In genomic region chr12:10501031-10501430, GRCh38 we compare ENCODE assay signal across 12 cellular contexts. TPM values are rescaled to one million over a fixed set of nuclear protein-coding genes. Genes with fewer than 3 reads are reported as not detected.
DNase-seq lines count a peak whose midpoint lies in the region; ATAC-seq and TF ChIP-seq lines count a peak whose summit lies in the region.
"Had no signal": no experiment of that assay in that cellular context is flagged by ENCODE, and none has a peak within 500 bp of the region (broad histone marks: within the 10 kb centered on the region; RNA-seq: fewer than 3 reads in every experiment).

No MANE protein-coding gene starts in this region.

- H3K27me3 ChIP-seq in OCI-LY3 (ENCODE audit: low read depth, low read length) (peaks cover 8% of the 10 kb centered on the region; the same call in 1 of the 2 replicates), smooth muscle cell (ENCODE audit: low read depth) (peaks cover 3% of the 10 kb centered on the region)
- peaks cover 6% of the 10 kb centered on the region for H3K27me3 ChIP-seq in CD4-positive, alpha-beta T cell (ENCODE audit: control insufficient read depth, insufficient read depth, low read length)

- H3K27ac Mint-ChIP-seq in activated naive CD4-positive, alpha-beta T cell treated with anti-CD3 and anti-CD28 coated beads, Interleukin-2, amount 50 U/mL, for 24 hours: peak overlapping the region; percentile 48
- H3K27ac Mint-ChIP-seq in activated naive CD4-positive, alpha-beta T cell treated with anti-CD3 and anti-CD28 coated beads, Interleukin-2, amount 50 U/mL, for 72 hours: no peak overlapping the region
- no peak overlapping the region for H3K27ac Mint-ChIP-seq in CD4-positive, alpha-beta T cell
- H3K27ac Mint-ChIP-seq: CD4-positive, alpha-beta memory T cell; dendritic cell treated with granulocyte-macrophage colony-stimulating factor and Interleukin-4, amounts not matched to agents 40 ng/mL and 50 ng/mL, for 4 days had no signal

- H3K9ac ChIP-seq in OCI-LY3 (ENCODE audit: low read length): no peak overlapping the region
- no peak overlapping the region for H3K9ac ChIP-seq in smooth muscle cell (ENCODE audit: low read depth)

- H3F3A ChIP-seq in smooth muscle cell (ENCODE audit: low read depth): no peaks in the 10 kb centered on the region

- H3K9me3 ChIP-seq in OCI-LY3 (ENCODE audit: insufficient read depth, low read length): no peaks in the 10 kb centered on the region
- no peaks in the 10 kb centered on the region for H3K9me3 ChIP-seq in smooth muscle cell (replicated peaks; ENCODE audit: low read depth)
- no peaks in the 10 kb centered on the region for H3K9me3 ChIP-seq in CD4-positive, alpha-beta T cell (ENCODE audit: control insufficient read depth, low read length)
- H3K9me3 ChIP-seq: mucosa of descending colon had no signal

- H3K36me3 Mint-ChIP-seq in activated naive CD4-positive, alpha-beta T cell treated with anti-CD3 and anti-CD28 coated beads, Interleukin-2, amount 50 U/mL, for 24 hours: no peaks in the 10 kb centered on the region
- H3K36me3 Mint-ChIP-seq in activated naive CD4-positive, alpha-beta T cell treated with anti-CD3 and anti-CD28 coated beads, Interleukin-2, amount 50 U/mL, for 72 hours: no peaks in the 10 kb centered on the region
- H3K36me3 Mint-ChIP-seq in CD4-positive, alpha-beta T cell (ENCODE audit: low read depth): no peaks in the 10 kb centered on the region
- H3K36me3 Mint-ChIP-seq: CD4-positive, alpha-beta memory T cell had no signal

- H3K27me3 Mint-ChIP-seq in activated naive CD4-positive, alpha-beta T cell treated with anti-CD3 and anti-CD28 coated beads, Interleukin-2, amount 50 U/mL, for 24 hours: peaks cover 25% of the 10 kb centered on the region
- peaks cover 23% of the 10 kb centered on the region for H3K27me3 Mint-ChIP-seq in CD4-positive, alpha-beta T cell

- H3K4me1 ChIP-seq in OCI-LY3 (ENCODE audit: low read length) (peaks cover 4% of the 10 kb centered on the region; the same call in 1 of the 2 replicates), smooth muscle cell (ENCODE audit: low read depth) (no peaks in the 10 kb centered on the region)

- no peak for DNase-seq in activated naive CD4-positive, alpha-beta T cell treated with anti-CD3 and anti-CD28 coated beads, Interleukin-2, amount 50 U/mL, for 72 hours (ENCODE audit: low spot score in 2 of 2)
- peak; percentile 1 for DNase-seq in epithelial cell of proximal tubule (ENCODE audit: low read depth)
- DNase-seq in smooth muscle cell (lab: John Stamatoyannopoulos, UW; ENCODE audit: unreplicated experiment): no peak
- no peak for DNase-seq in CD4-positive, alpha-beta T cell
- DNase-seq: activated CD4-positive, alpha-beta T cell treated with anti-CD3 and anti-CD28 coated beads, Interleukin-2, amount 50 U/mL, for 4 hours; CD4-positive, alpha-beta memory T cell; mucosa of descending colon had no signal

- H3K79me2 ChIP-seq in OCI-LY3 (ENCODE audit: low read length): no peaks in the 10 kb centered on the region
- no peaks in the 10 kb centered on the region for H3K79me2 ChIP-seq in smooth muscle cell (ENCODE audit: low read depth)

- no peak overlapping the region for H3K4me3 Mint-ChIP-seq in activated naive CD4-positive, alpha-beta T cell treated with anti-CD3 and anti-CD28 coated beads, Interleukin-2, amount 50 U/mL, for 24 hours
- H3K4me3 Mint-ChIP-seq in CD4-positive, alpha-beta T cell: no peak overlapping the region
- H3K4me3 Mint-ChIP-seq: CD4-positive, alpha-beta memory T cell; dendritic cell treated with granulocyte-macrophage colony-stimulating factor and Interleukin-4, amounts not matched to agents 40 ng/mL and 50 ng/mL, for 4 days had no signal

- no peaks in the 10 kb centered on the region for H3K9me3 Mint-ChIP-seq in activated naive CD4-positive, alpha-beta T cell treated with anti-CD3 and anti-CD28 coated beads, Interleukin-2, amount 50 U/mL, for 24 hours
- H3K9me3 Mint-ChIP-seq in activated naive CD4-positive, alpha-beta T cell treated with anti-CD3 and anti-CD28 coated beads, Interleukin-2, amount 50 U/mL, for 72 hours: no peaks in the 10 kb centered on the region
- no peaks in the 10 kb centered on the region for H3K9me3 Mint-ChIP-seq in CD4-positive, alpha-beta T cell
- H3K9me3 Mint-ChIP-seq: dendritic cell treated with granulocyte-macrophage colony-stimulating factor and Interleukin-4, amounts not matched to agents 40 ng/mL and 50 ng/mL, for 4 days had no signal

- H3K27ac ChIP-seq in OCI-LY3 (ENCODE audit: low read length): no peak overlapping the region
- no peak overlapping the region for H3K27ac ChIP-seq in smooth muscle cell (ENCODE audit: low read depth)
- H3K27ac ChIP-seq in CD4-positive, alpha-beta T cell (ENCODE audit: low read depth, low read length): no peak overlapping the region

- POLR2A ChIA-PET in CD4-positive, alpha-beta T cell (lab: Charles Lee): no interaction called here

- H3K4me1 Mint-ChIP-seq in activated naive CD4-positive, alpha-beta T cell treated with anti-CD3 and anti-CD28 coated beads, Interleukin-2, amount 50 U/mL, for 24 hours: peaks cover 8% of the 10 kb centered on the region
- no peaks in the 10 kb centered on the region for H3K4me1 Mint-ChIP-seq in CD4-positive, alpha-beta T cell (ENCODE audit: low read depth)

- CTCF ChIA-PET in CD4-positive, alpha-beta T cell (lab: Charles Lee): no interaction called here

- intact Hi-C loops in CD4-positive, alpha-beta T cell (cut with DNase I, micrococcal nuclease): no loop called here

- H3K36me3 ChIP-seq in OCI-LY3 (replicated peaks; ENCODE audit: low read depth, low read length) (no peaks in the 10 kb centered on the region), smooth muscle cell (ENCODE audit: low read depth) (no peaks in the 10 kb centered on the region)

- H3K4me3 ChIP-seq in OCI-LY3 (ENCODE audit: low read length) (no peak overlapping the region), epithelial cell of proximal tubule (ENCODE audit: low read depth, low read length) (no peak overlapping the region), smooth muscle cell (no peak overlapping the region)
- H3K4me3 ChIP-seq: mucosa of descending colon had no signal

- 49% methylated on average over 3 of the region's 3 CpGs for WGBS in smooth muscle cell (ENCODE audit: low lambda C conversion rate)

- no peak for ATAC-seq in activated naive CD4-positive, alpha-beta T cell treated with anti-CD3 and anti-CD28 coated beads, Interleukin-2, amount 50 U/mL, for 72 hours
- ATAC-seq in CD4-positive, alpha-beta T cell (ENCODE audit: poor library complexity): no peak
- no peak for ATAC-seq in HG03460 (IDR thresholded peaks at IDR 0.05; ENCODE audit: unreplicated experiment)
- no peak for ATAC-seq in GM18517 (IDR thresholded peaks at IDR 0.05; ENCODE audit: unreplicated experiment)
- ATAC-seq: mucosa of descending colon had no signal

- TF ChIP-seq CTCF in OCI-LY3 (IDR thresholded peaks at IDR 0.05; ENCODE audit: low read depth, low read length) (peak; percentile 26), epithelial cell of proximal tubule (conservative IDR thresholded peaks at IDR 0.05; ENCODE audit: low read depth, low read length) (peak; percentile 47), smooth muscle cell (IDR thresholded peaks at IDR 0.05; ENCODE audit: borderline replicate concordance, insufficient read depth, poor library complexity, severe bottlenecking) (peak; percentile 31)
- no peak for TF ChIP-seq CTCF in CD4-positive, alpha-beta T cell (IDR thresholded peaks at IDR 0.05)

- H2AFZ ChIP-seq in OCI-LY3 (ENCODE audit: low read depth, low read length): no peak overlapping the region
- H2AFZ ChIP-seq in smooth muscle cell (ENCODE audit: low read depth): no peak overlapping the region

- no peak overlapping the region for H3K4me2 ChIP-seq in OCI-LY3 (ENCODE audit: low read length)
- H3K4me2 ChIP-seq in smooth muscle cell: no peak overlapping the region

- H4K20me1 ChIP-seq in OCI-LY3 (ENCODE audit: insufficient read depth, low read length) (no peaks in the 10 kb centered on the region), smooth muscle cell (ENCODE audit: low read depth) (no peaks in the 10 kb centered on the region)

RNA-seq across cellular contexts. Expression of gene EIF2S3B, which starts 4.7 kb away (rescaled TPM):
- under 1 TPM; 0.30 to 0.49 TPM for total RNA-seq in activated naive CD4-positive, alpha-beta T cell treated with anti-CD3 and anti-CD28 coated beads, Interleukin-2, amount 50 U/mL, for 72 hours
- total RNA-seq in epithelial cell of proximal tubule (0.94 and 2.9 TPM in 2 replicates), smooth muscle cell (0.49 and 0.58 TPM in 2 replicates)
- polyA plus RNA-seq in smooth muscle cell: 0.13 TPM in 1 of 2 replicates, not detected in the other
- 1 to 10 TPM; 1.1 to 1.2 TPM for total RNA-seq in CD4-positive, alpha-beta T cell

RNA-seq across cellular contexts. Expression of gene KLRC1, which starts 47.9 kb away (rescaled TPM):
- under 1 TPM; 0.33 to 0.66 TPM for total RNA-seq in activated naive CD4-positive, alpha-beta T cell treated with anti-CD3 and anti-CD28 coated beads, Interleukin-2, amount 50 U/mL, for 72 hours
- total RNA-seq in epithelial cell of proximal tubule (not detected in 2 replicates), smooth muscle cell (not detected in 2 replicates)
- not detected in 2 replicates for polyA plus RNA-seq in smooth muscle cell
- not detected for total RNA-seq in CD4-positive, alpha-beta T cell
- total RNA-seq: CD4-positive, alpha-beta memory T cell had no signal
- polyA plus RNA-seq: CD4-positive, alpha-beta memory T cell had no signal
